ENCODE assay signal across 3 cellular contexts in the genomic region with DNA sequence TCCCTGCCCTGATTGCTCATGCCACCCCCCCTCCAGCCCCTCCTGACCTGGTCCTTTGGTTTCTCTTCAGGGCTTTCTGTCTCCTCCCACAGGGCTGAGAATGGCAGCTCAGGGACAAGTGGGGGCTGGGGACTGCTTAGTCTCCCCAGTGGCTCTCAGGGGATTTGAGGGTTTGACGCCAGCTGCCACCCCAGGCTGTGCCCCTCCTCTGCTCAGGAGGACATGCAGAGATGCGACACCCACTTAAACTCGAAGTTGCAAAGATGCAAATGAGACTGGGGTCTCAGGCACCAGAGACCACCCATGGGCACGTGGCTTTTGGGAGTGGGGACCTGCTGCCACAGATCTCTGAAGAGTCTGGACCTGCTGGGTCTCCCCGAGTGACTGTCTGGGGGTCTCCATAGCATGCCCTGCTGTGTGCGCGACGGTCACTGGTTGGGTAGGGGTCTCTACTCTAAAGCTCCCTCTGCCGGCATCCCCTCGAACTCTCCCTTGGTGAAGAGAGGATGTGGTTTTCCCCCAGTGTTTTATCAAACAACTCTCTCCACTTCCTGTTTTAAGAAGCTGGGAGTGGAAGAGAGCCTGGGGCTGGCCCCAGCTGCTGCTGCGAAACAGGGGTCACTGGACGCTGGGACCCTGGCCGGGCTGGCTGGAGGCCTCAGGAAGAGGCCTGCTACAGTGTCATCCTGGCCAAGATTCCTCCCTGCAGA. TPM values are rescaled to one million over a fixed set of nuclear protein-coding genes. Genes with fewer than 3 reads are reported as not detected.
"Had no signal": no experiment of that assay in that cellular context is flagged by ENCODE, and none has a peak within 500 bp of the region (broad histone marks: within the 10 kb centered on the region; RNA-seq: fewer than 3 reads in every experiment).

No MANE protein-coding gene starts in this region.

RNA-seq across cellular contexts. Expression of a gene that starts 9.4 kb away (rescaled TPM):
- polyA plus RNA-seq: adrenal gland, keratinocyte, neural cell had no signal
